In genomic region chr21:25298512-25299491, GRCh38 we compare ENCODE assay signal across 9 cellular contexts.
DNase-seq lines count a peak whose midpoint lies in the region; ATAC-seq, FAIRE-seq and TF ChIP-seq lines count a peak whose summit lies in the region.
"Had no signal": no experiment of that assay in that cellular context is flagged by ENCODE, and none has a peak within 500 bp of the region (broad histone marks: within the 10 kb centered on the region; RNA-seq: fewer than 3 reads in every experiment).

No MANE protein-coding gene starts in this region.

- H3K23ac ChIP-seq in H1 (ENCODE audit: insufficient read length) = no peak overlapping the region

- H4K8ac ChIP-seq in H1 (ENCODE audit: extremely low read depth, insufficient read depth, low read length) = no peak overlapping the region

- H2AK5ac ChIP-seq in H1 (ENCODE audit: low read depth, low read length) = no peak overlapping the region

- H3K27ac ChIP-seq in H1 (ENCODE audit: low read depth, low read length) = no peak overlapping the region
- H3K27ac ChIP-seq: thyroid gland had no signal

- H3K18ac ChIP-seq in H1 (ENCODE audit: extremely low read depth, low read length) = no peak overlapping the region

- no peaks in the 10 kb centered on the region for H3K4me1 ChIP-seq in H1 (replicated peaks in 1 of 4; ENCODE audit: control insufficient read depth in 3 of 4, insufficient read depth in 4 of 4, low read length in 3 of 4)
- H3K4me1 ChIP-seq: thyroid gland had no signal

- CTCF ChIA-PET in H1 (lab: Charles Lee; ENCODE audit: partially characterized antibody) = interaction anchor here (0.7 to 2.0 kb wide), 3 partner anchors 15 to 21 kb away, joined by 3 to 7 read pairs (median 3); no protein-coding TSS in a partner anchor

- no peak overlapping the region for H3K9ac ChIP-seq in H1 (replicated peaks in 1 of 4; ENCODE audit: extremely low read depth in 1 of 4, low read depth in 3 of 4, low read length in 3 of 4)

- no peak overlapping the region for H2BK20ac ChIP-seq in H1 (ENCODE audit: low read length)

- H3K14ac ChIP-seq in H1 (ENCODE audit: insufficient read length) = no peak overlapping the region

- H2BK5ac ChIP-seq in H1 (ENCODE audit: low read depth, low read length) = no peak overlapping the region

- no peak for FAIRE-seq in H1 (lab: Jason Lieb, UNC)

- H3K4me2 ChIP-seq in H1 (ENCODE audit: insufficient read depth in 1 of 2, low read depth in 2 of 2, low read length in 2 of 2) = no peak overlapping the region

- peaks cover 0 to 1% (median 0%) of the 10 kb centered on the region in 4 experiments; a peak in 1 of 7 replicates for H3K27me3 ChIP-seq in H1 (replicated peaks in 1 of 4; ENCODE audit: control insufficient read depth in 3 of 4, extremely low read depth in 1 of 4, insufficient read depth in 3 of 4, low read length in 3 of 4)
- H3K27me3 ChIP-seq: thyroid gland had no signal

- H3K4me3 ChIP-seq in H1 (ENCODE audit: extremely low read depth in 1 of 4, insufficient read depth in 2 of 4, low read depth in 3 of 4, low read length in 4 of 4) = no peak overlapping the region
- H3K4me3 ChIP-seq: thyroid gland had no signal

- no peak overlapping the region for H4K5ac ChIP-seq in H1 (ENCODE audit: insufficient read length, low read depth, low read length)

- no peaks in the 10 kb centered on the region for H3K23me2 ChIP-seq in H1 (ENCODE audit: low read depth, low read length)

- no peaks in the 10 kb centered on the region for H3K79me2 ChIP-seq in H1 (ENCODE audit: control insufficient read depth in 1 of 2, insufficient read depth in 2 of 2, low read length in 2 of 2)

- no peaks in the 10 kb centered on the region for H3K9me3 ChIP-seq in H1 (ENCODE audit: insufficient read depth in 2 of 2, low read depth in 1 of 2, low read length in 1 of 2)
- H3K9me3 ChIP-seq: thyroid gland had no signal

- no peak for TF ChIP-seq EP300 in H1 (IDR thresholded peaks at IDR 0.05; ENCODE audit: borderline replicate concordance in 1 of 2, low read depth in 2 of 2, low read length in 2 of 2)

- no peak for TF ChIP-seq RAD21 in H1 (IDR thresholded peaks at IDR 0.05 in 1 of 2, conservative IDR thresholded peaks at IDR 0.05 in 1 of 2; ENCODE audit: low read depth in 2 of 2, low read length in 2 of 2)

- H2BK120ac ChIP-seq in H1 (replicated peaks; ENCODE audit: low read depth, low read length) = no peak overlapping the region

- 86% methylated on average over 2 of the region's 2 CpGs; no CpG with 5 or more reads in 1 of the 2 experiments for whole genome bisulfite sequencing in H1 (ENCODE audit: extremely low coverage in 1 of 2, insufficient coverage in 1 of 2, insufficient read length in 1 of 2, insufficient replicate concordance in 2 of 2, low coverage in 1 of 2, low lambda C conversion rate in 2 of 2, missing lambda C conversion rate in 1 of 2), 2 experiments

- POLR2A ChIA-PET in H1 (lab: Charles Lee; ENCODE audit: partially characterized antibody) = no interaction called here

- TF ChIP-seq POLR2A in H1 (IDR thresholded peaks at IDR 0.05; ENCODE audit: control extremely low read depth in 1 of 2, low read depth in 2 of 2, low read length in 2 of 2) = no peak

- DNase-seq in H1 (ENCODE audit: low read depth in 1 of 2, low spot score in 2 of 2) (no peak), NCI-H2196 (lab: John Stamatoyannopoulos, UW; ENCODE audit: unreplicated experiment) (no peak), sciatic nerve (ENCODE audit: low spot score) (no peak), DMS153 (lab: John Stamatoyannopoulos, UW) (no peak)
- DNase-seq in activated naive CD4-positive, alpha-beta T cell (lab: John Stamatoyannopoulos, UW) = no peak
- DNase-seq: thyroid gland had no signal

- no peak overlapping the region for H2BK15ac ChIP-seq in H1 (ENCODE audit: low read length)

- H4K91ac ChIP-seq in H1 (replicated peaks; ENCODE audit: insufficient read length, low read length) = no peak overlapping the region

- H2BK12ac ChIP-seq in H1 (ENCODE audit: low read depth, low read length) = no peak overlapping the region

- H4K20me1 ChIP-seq in H1 (replicated peaks in 1 of 2; ENCODE audit: control insufficient read depth in 1 of 2, insufficient read depth in 2 of 2, low read length in 2 of 2) = no peaks in the 10 kb centered on the region

- no peaks in the 10 kb centered on the region for H3K36me3 ChIP-seq in H1 (ENCODE audit: control insufficient read depth in 2 of 4, insufficient read depth in 4 of 4, low read length in 3 of 4)
- H3K36me3 ChIP-seq: thyroid gland had no signal

- intact Hi-C loops in sciatic nerve (cut with DNase I) = no loop called here

- no peak overlapping the region for H3K56ac ChIP-seq in H1 (replicated peaks; ENCODE audit: insufficient read length, low read depth, low read length)

- H3K79me1 ChIP-seq in H1 (ENCODE audit: low read depth, low read length) = no peaks in the 10 kb centered on the region

- no peak overlapping the region for H3K4ac ChIP-seq in H1 (replicated peaks; ENCODE audit: insufficient read length, low read depth, low read length)

- ATAC-seq in GM18858 (IDR thresholded peaks at IDR 0.05; ENCODE audit: unreplicated experiment) (peak; percentile 94), GM21737 (IDR thresholded peaks at IDR 0.05; ENCODE audit: unreplicated experiment) (peak; percentile 86), HG03521 (IDR thresholded peaks at IDR 0.05; ENCODE audit: unreplicated experiment) (peak; percentile 92), sciatic nerve (no peak)

- TF ChIP-seq CTCF in H1 (IDR thresholded peaks at IDR 0.05; ENCODE audit: control extremely low read depth in 1 of 3, insufficient read depth in 1 of 3, low read depth in 1 of 3, low read length in 3 of 3) = no peak

- no peak overlapping the region for H2AFZ ChIP-seq in H1 (ENCODE audit: low read length)

TF ChIP-seq in H1, 55 proteins besides CTCF, POLR2A, EP300 and RAD21:
- no peak for TF ChIP-seq TCF12 (IDR thresholded peaks at IDR 0.05; ENCODE audit: low read depth, low read length)
- peak; percentile 56; the same call in 1 of the 2 replicates for TF ChIP-seq CEBPB (IDR thresholded peaks at IDR 0.05; ENCODE audit: low read depth, low read length)
